In the genomic region with DNA sequence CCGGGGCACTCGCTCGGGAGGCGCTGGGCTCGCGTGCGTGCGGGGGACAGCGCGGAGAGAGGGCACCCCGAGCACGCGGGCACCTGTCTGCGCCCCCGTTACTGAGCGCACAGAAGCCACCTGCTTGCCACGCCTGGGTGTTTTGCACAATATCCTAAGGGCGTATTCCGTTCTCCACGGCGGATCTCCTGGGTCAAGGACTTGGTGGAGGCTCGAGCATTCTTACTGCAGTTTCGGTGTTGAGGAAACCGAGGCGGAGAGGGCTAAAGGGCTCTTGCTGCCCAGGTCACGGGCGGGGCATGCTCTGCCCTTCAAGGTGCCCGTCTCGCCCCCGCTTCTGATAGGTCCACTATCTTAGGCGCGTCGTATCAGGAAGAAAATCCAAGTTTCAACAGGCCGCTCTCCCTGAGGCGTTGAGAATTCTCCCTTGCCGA, we compare ENCODE assay signal across 8 cellular contexts. TPM values are rescaled to one million over a fixed set of nuclear protein-coding genes. Genes with fewer than 3 reads are reported as not detected.
DNase-seq lines count a peak whose midpoint lies in the region; ATAC-seq and TF ChIP-seq lines count a peak whose summit lies in the region.

No MANE protein-coding gene starts in this region.

- intact Hi-C loops in PC-3 (cut with micrococcal nuclease) (loop anchor here (1.0 to 2.0 kb wide), 2 partner anchors 38 to 88 kb away; no protein-coding TSS in a partner anchor), dorsolateral prefrontal cortex (cut with DNase I) (loop anchor here (5.0 kb wide), 2 partner anchors 35 to 575 kb away; partner anchors contain the start of gene STT3B (in 1 of the 2)), vagina (cut with DNase I) (no loop called here)

- H3F3A ChIP-seq in PC-3 (ENCODE audit: low read length, unreplicated experiment): no peaks in the 10 kb centered on the region

- POLR2A ChIA-PET in PC-3 (lab: Charles Lee; ENCODE audit: unreplicated experiment): no interaction called here

- H3K27me3 ChIP-seq in PC-3 (ENCODE audit: low read length): no peaks in the 10 kb centered on the region
- H3K27me3 ChIP-seq in dorsolateral prefrontal cortex: no peaks in the 10 kb centered on the region
- H3K27me3 ChIP-seq in vagina: no peaks in the 10 kb centered on the region

- H4K20me1 ChIP-seq in PC-3 (ENCODE audit: low read length): no peaks in the 10 kb centered on the region

- H3K9me2 ChIP-seq in PC-3 (replicated peaks; ENCODE audit: low read length): no peaks in the 10 kb centered on the region

- H3K9me3 ChIP-seq in PC-3 (ENCODE audit: low read length): peaks cover 3% of the 10 kb centered on the region; the same call in 1 of the 2 replicates
- H3K9me3 ChIP-seq in vagina: peaks cover 5% of the 10 kb centered on the region

- H3K79me2 ChIP-seq in PC-3 (ENCODE audit: low read length): peaks cover 44% of the 10 kb centered on the region

- DNase-seq in Ammon's horn (ENCODE audit: low spot score) (peak; percentile 40), PC-3 (peak; percentile 36), dorsolateral prefrontal cortex (peak in 3 of 10 donors; percentile 14 to 46 (median 15)), midbrain (lab: John Stamatoyannopoulos, UW) (peak; percentile 46), vagina (ENCODE audit: extremely low spot score in 2 of 2) (no peak)

- H2AFZ ChIP-seq in PC-3 (ENCODE audit: low read length): peak overlapping the region; percentile 94

- TF ChIP-seq CTCF in PC-3 (conservative IDR thresholded peaks at IDR 0.05; ENCODE audit: low read depth, low read length) (no peak), dorsolateral prefrontal cortex (IDR thresholded peaks at IDR 0.05 in 54 of 56, conservative IDR thresholded peaks at IDR 0.05 in 2 of 56; ENCODE audit: low read depth in 1 of 56, partially characterized antibody in 56 of 56) (no peak), vagina (IDR thresholded peaks at IDR 0.05) (no peak)

- ATAC-seq in GM21717 (IDR thresholded peaks at IDR 0.05; ENCODE audit: unreplicated experiment) (peak; percentile 18), PC-3 (peak; percentile 13), HG02840 (IDR thresholded peaks at IDR 0.05; ENCODE audit: low FRiP score, unreplicated experiment) (no peak), HG02623 (IDR thresholded peaks at IDR 0.05; ENCODE audit: unreplicated experiment) (no peak)

- H3K27ac ChIP-seq in PC-3 (ENCODE audit: low read length) (peak overlapping the region; percentile 45), dorsolateral prefrontal cortex (peak overlapping the region in 53 of 59 donors; percentile 3 to 92 (median 76)), vagina (peak overlapping the region; percentile 65)

- peaks cover 51% of the 10 kb centered on the region for H3K4me1 ChIP-seq in PC-3 (ENCODE audit: insufficient read depth, low read length)
- H3K4me1 ChIP-seq in vagina: peaks cover 44% of the 10 kb centered on the region

- BruUV-seq in PC-3 (replicated peaks; lab: Mats Ljungman, UMichigan): no TSS peak

- H3K4me2 ChIP-seq in PC-3 (ENCODE audit: low read length): peak overlapping the region; percentile 90

- no peak for TF ChIP-seq POLR2A in vagina (IDR thresholded peaks at IDR 0.05)

- peak overlapping the region; percentile 93 for H3K4me3 ChIP-seq in PC-3 (ENCODE audit: low read length)
- peak overlapping the region; percentile 60 to 96 (median 84) for H3K4me3 ChIP-seq in dorsolateral prefrontal cortex
- H3K4me3 ChIP-seq in vagina: peak overlapping the region; percentile 83 to 100

- CTCF ChIA-PET in PC-3 (lab: Charles Lee): no interaction called here

- H3K36me3 ChIP-seq in PC-3 (ENCODE audit: low read depth, low read length) (peaks cover under 1% of the 10 kb centered on the region; the same call in 1 of the 2 replicates), vagina (no peaks in the 10 kb centered on the region)

- H3K9ac ChIP-seq in PC-3 (ENCODE audit: low read length): peak overlapping the region; percentile 75

RNA-seq across cellular contexts. Expression of gene GPD1L, which starts 0.5 kb away (rescaled TPM):
- total RNA-seq in PC-3 (2014; rRNA removed) (33.7 and 42.8 TPM in 2 replicates), dorsolateral prefrontal cortex (10 to 100 TPM; 32.5 to 90.3 (median 61.9) TPM), vagina (57.5 TPM)

Comparison
In these comparisons a context has a peak if more than half of its experiments do, and no peak if none do; other contexts are left out.
1. DNase-seq: peak in Ammon's horn (single experiment), PC-3 (single experiment) and midbrain (single experiment); none in vagina (0 of 2).
2. ATAC-seq: peak in GM21717 (single experiment) and PC-3 (single experiment); none in HG02840 (single experiment) and HG02623 (single experiment).
3. Peak in every context shown above with its lines, with median percentiles within 50 percentile points of each other: H3K27ac ChIP-seq and H3K4me3 ChIP-seq.